Comparison of ENCODE assay signal across 17 cellular contexts in genomic region chr2:170284205-170284604, GRCh38.
DNase-seq lines count a peak whose midpoint lies in the region; TF ChIP-seq lines count a peak whose summit lies in the region.
"Had no signal": no experiment of that assay in that cellular context is flagged by ENCODE, and none has a peak within 500 bp of the region (broad histone marks: within the 10 kb centered on the region; RNA-seq: fewer than 3 reads in every experiment).

No MANE protein-coding gene starts in this region.

- H4K20me1 ChIP-seq in BLaER1 treated with 17β-estradiol and CSF1 and Interleukin-3, amounts not matched to agents 10 nM and 100 nM = no peaks in the 10 kb centered on the region
- no peaks in the 10 kb centered on the region for H4K20me1 ChIP-seq in MM.1S (ENCODE audit: insufficient read depth, low read length)

- DNase-seq in MM.1S (no peak), NCI-H526 treated with DMSO at 0.1 percent for 48 hours (lab: John Stamatoyannopoulos, UW) (peak; percentile 32), ecto neural progenitor cell (ENCODE audit: low spot score) (no peak), epidermal melanocyte (ENCODE audit: insufficient read length, low spot score) (no peak)
- no peak for DNase-seq in activated CD4-positive, CD25-positive, alpha-beta regulatory T cell treated with anti-CD3 and anti-CD28 coated beads, Interleukin-2, amount 50 U/mL, for 72 hours
- DNase-seq: ACHN; BE2C; CD4-positive, alpha-beta memory T cell; DMS153; DMS79 treated with DMSO at 0.1 percent for 48 hours; EL; GOT3; H7; HFFc6; IMR-90 had no signal

- no peaks in the 10 kb centered on the region for H3K9me2 ChIP-seq in MM.1S (replicated peaks; ENCODE audit: insufficient read depth, low read length)

- H3K27ac ChIP-seq in BLaER1 treated with 17β-estradiol and CSF1 and Interleukin-3, amounts not matched to agents 10 nM and 100 nM = no peak overlapping the region
- H3K27ac ChIP-seq in MM.1S (ENCODE audit: low read length) = no peak overlapping the region

- peak overlapping the region; percentile 16; the same call in 1 of the 2 replicates for H2AFZ ChIP-seq in MM.1S (ENCODE audit: low read length)

- no peaks in the 10 kb centered on the region for H3F3A ChIP-seq in MM.1S (ENCODE audit: insufficient read depth, low read length)

- peak overlapping the region in 6 of 11 experiments; percentile 27 to 72 (median 58); a peak in 6 of 22 replicates for H3K4me2 ChIP-seq in BLaER1 treated with 17β-estradiol and CSF1 and Interleukin-3, amounts not matched to agents 10 nM and 100 nM
- H3K4me2 ChIP-seq in MM.1S (ENCODE audit: low read depth, low read length) = peak overlapping the region; percentile 34; the same call in 1 of the 2 replicates

- no peaks in the 10 kb centered on the region for H3K36me3 ChIP-seq in BLaER1 treated with 17β-estradiol and CSF1 and Interleukin-3, amounts not matched to agents 10 nM and 100 nM
- H3K36me3 ChIP-seq in MM.1S (replicated peaks; ENCODE audit: insufficient read depth, low read length) = no peaks in the 10 kb centered on the region
- H3K36me3 ChIP-seq: BE2C had no signal

- no peak for TF ChIP-seq CTCF in MM.1S (IDR thresholded peaks at IDR 0.05; ENCODE audit: low read length)

- H3K79me2 ChIP-seq in MM.1S (ENCODE audit: low read length) = no peaks in the 10 kb centered on the region

- H3K4me3 ChIP-seq in BLaER1 treated with 17β-estradiol and CSF1 and Interleukin-3, amounts not matched to agents 10 nM and 100 nM = no peak overlapping the region
- H3K4me3 ChIP-seq in MM.1S (ENCODE audit: low read length) = no peak overlapping the region
- H3K4me3 ChIP-seq: GM12878 had no signal

- peaks cover 0 to 17% (median 14%) of the 10 kb centered on the region in 10 experiments; a peak in 14 of 20 replicates for H3K4me1 ChIP-seq in BLaER1 treated with 17β-estradiol and CSF1 and Interleukin-3, amounts not matched to agents 10 nM and 100 nM
- peaks cover 21% of the 10 kb centered on the region for H3K4me1 ChIP-seq in MM.1S (ENCODE audit: low read length)
- H3K4me1 ChIP-seq: BE2C had no signal

- H3K9ac ChIP-seq in BLaER1 treated with 17β-estradiol and CSF1 and Interleukin-3, amounts not matched to agents 10 nM and 100 nM = no peak overlapping the region
- no peak overlapping the region for H3K9ac ChIP-seq in MM.1S (ENCODE audit: low read length)

- no peaks in the 10 kb centered on the region for H3K27me3 ChIP-seq in BLaER1 treated with 17β-estradiol and CSF1 and Interleukin-3, amounts not matched to agents 10 nM and 100 nM
- H3K27me3 ChIP-seq in MM.1S (replicated peaks; ENCODE audit: insufficient read depth, low read length) = no peaks in the 10 kb centered on the region
- H3K27me3 ChIP-seq: BE2C had no signal

- H3K9me3 ChIP-seq in BLaER1 treated with 17β-estradiol and CSF1 and Interleukin-3, amounts not matched to agents 10 nM and 100 nM (replicated peaks in 1 of 11) = peaks cover 0 to 11% (median 4%) of the 10 kb centered on the region in 11 experiments; a peak in 2 of 22 replicates
- no peaks in the 10 kb centered on the region for H3K9me3 ChIP-seq in MM.1S (replicated peaks; ENCODE audit: insufficient read depth, low read length)
- H3K9me3 ChIP-seq: BE2C had no signal
